32 cellular contexts compared by ENCODE assay signal in genomic region chr7:151071032-151071866, GRCh38.
"Had no signal": no experiment of that assay in that cellular context is flagged by ENCODE, and none has a peak within 500 bp of the region (broad histone marks: within the 10 kb centered on the region; RNA-seq: fewer than 3 reads in every experiment).

No MANE protein-coding gene starts in this region.

- H3K27me3 ChIP-seq: brain microvascular endothelial cell, dorsolateral prefrontal cortex, esophagus muscularis mucosa, foreskin keratinocyte, gastrocnemius medialis, heart left ventricle had no signal

- H3K4me1 Mint-ChIP-seq: activated CD4-positive, alpha-beta T cell treated with anti-CD3 and anti-CD28 coated beads for 36 hours; activated naive CD4-positive, alpha-beta T cell treated with anti-CD3 and anti-CD28 coated beads, Interleukin-2, amount 10 ng/mL, durations not matched to agents 7 days and 5 days; central memory CD8-positive, alpha-beta T cell had no signal

- DNase-seq: activated CD4-positive, alpha-beta memory T cell treated with anti-CD3 and anti-CD28 coated beads for 36 hours; activated CD4-positive, alpha-beta T cell treated with anti-CD3 and anti-CD28 coated beads for 36 hours; activated CD4-positive, alpha-beta T cell treated with anti-CD3 and anti-CD28 coated beads, Interleukin-2, amount 10 ng/mL, durations not matched to agents 24 days and 14 days; activated CD4-positive, CD25-positive, alpha-beta regulatory T cell; activated CD4-positive, CD25-positive, alpha-beta regulatory T cell treated with anti-CD3 and anti-CD28 coated beads, Interleukin-2, amount 50 U/mL, for 72 hours; activated CD8-positive, alpha-beta memory T cell treated with anti-CD3 and anti-CD28 coated beads, Interleukin-2, amount 10 ng/mL, durations not matched to agents 7 days and 5 days; activated CD8-positive, alpha-beta memory T cell treated with anti-CD3 and anti-CD28 coated beads, Interleukin-2, amount 50 U/mL, for 4 hours; activated CD8-positive, alpha-beta T cell treated with anti-CD3 and anti-CD28 coated beads, Interleukin-2, amount 10 ng/mL, durations not matched to agents 7 days and 5 days; activated gamma-delta T cell; activated naive CD4-positive, alpha-beta T cell; activated naive CD4-positive, alpha-beta T cell treated with anti-CD3 and anti-CD28 coated beads, Interleukin-2, amount 10 ng/mL, durations not matched to agents 7 days and 5 days; activated T-cell treated with anti-CD3 and anti-CD28 coated beads, Interleukin-2, amount 50 U/mL, for 24 hours; activated T-cell treated with anti-CD3 and anti-CD28 coated beads, Interleukin-2, amount 50 U/mL, for 72 hours; amniotic stem cell; anterior cingulate cortex; brain microvascular endothelial cell; dorsolateral prefrontal cortex; effector memory CD4-positive, alpha-beta T cell; endodermal cell; erythroblast; foreskin keratinocyte; gastrocnemius medialis; glutamatergic neuron; heart left ventricle; T-helper 2 cell had no signal

- H3K9me3 Mint-ChIP-seq: activated CD4-positive, alpha-beta memory T cell treated with anti-CD3 and anti-CD28 coated beads for 36 hours; activated CD4-positive, alpha-beta T cell treated with anti-CD3 and anti-CD28 coated beads, Interleukin-2, amount 10 ng/mL, durations not matched to agents 24 days and 14 days; activated naive CD4-positive, alpha-beta T cell treated with anti-CD3 and anti-CD28 coated beads, Interleukin-2, amount 10 ng/mL, durations not matched to agents 7 days and 5 days; activated T-cell treated with anti-CD3 and anti-CD28 coated beads, Interleukin-2, amount 50 U/mL, for 24 hours; activated T-cell treated with anti-CD3 and anti-CD28 coated beads, Interleukin-2, amount 50 U/mL, for 72 hours; central memory CD8-positive, alpha-beta T cell; dendritic cell treated with granulocyte-macrophage colony-stimulating factor and Interleukin-4, amounts not matched to agents 40 ng/mL and 50 ng/mL, for 4 days; endodermal cell had no signal

- H3K9me3 ChIP-seq: esophagus muscularis mucosa, gastrocnemius medialis, heart left ventricle had no signal

- H3K27ac ChIP-seq: brain microvascular endothelial cell, coronary artery, dorsolateral prefrontal cortex, esophagus muscularis mucosa, foreskin keratinocyte, gastrocnemius medialis, heart left ventricle had no signal

- H3K36me3 Mint-ChIP-seq: activated naive CD8-positive, alpha-beta T cell had no signal

- H3K27ac Mint-ChIP-seq: activated CD4-positive, alpha-beta memory T cell treated with anti-CD3 and anti-CD28 coated beads for 36 hours; activated CD4-positive, alpha-beta T cell treated with anti-CD3 and anti-CD28 coated beads for 36 hours; activated CD4-positive, alpha-beta T cell treated with anti-CD3 and anti-CD28 coated beads, Interleukin-2, amount 10 ng/mL, durations not matched to agents 24 days and 14 days; activated CD8-positive, alpha-beta memory T cell treated with anti-CD3 and anti-CD28 coated beads, Interleukin-2, amount 10 ng/mL, durations not matched to agents 7 days and 5 days; activated CD8-positive, alpha-beta T cell treated with anti-CD3 and anti-CD28 coated beads, Interleukin-2, amount 10 ng/mL, durations not matched to agents 7 days and 5 days; activated naive CD4-positive, alpha-beta T cell treated with anti-CD3 and anti-CD28 coated beads, Interleukin-2, amount 10 ng/mL, durations not matched to agents 7 days and 5 days; activated naive CD8-positive, alpha-beta T cell; activated T-cell treated with anti-CD3 and anti-CD28 coated beads, Interleukin-2, amount 50 U/mL, for 72 hours; dendritic cell treated with granulocyte-macrophage colony-stimulating factor and Interleukin-4, amounts not matched to agents 40 ng/mL and 50 ng/mL, for 4 days; endodermal cell had no signal

- H3K4me3 Mint-ChIP-seq: activated CD4-positive, alpha-beta memory T cell treated with anti-CD3 and anti-CD28 coated beads for 36 hours; activated CD4-positive, alpha-beta T cell treated with anti-CD3 and anti-CD28 coated beads for 36 hours; activated CD4-positive, alpha-beta T cell treated with anti-CD3 and anti-CD28 coated beads, Interleukin-2, amount 10 ng/mL, durations not matched to agents 24 days and 14 days; activated CD8-positive, alpha-beta memory T cell treated with anti-CD3 and anti-CD28 coated beads, Interleukin-2, amount 10 ng/mL, durations not matched to agents 7 days and 5 days; activated CD8-positive, alpha-beta T cell treated with anti-CD3 and anti-CD28 coated beads, Interleukin-2, amount 10 ng/mL, durations not matched to agents 7 days and 5 days; activated naive CD4-positive, alpha-beta T cell treated with anti-CD3 and anti-CD28 coated beads, Interleukin-2, amount 10 ng/mL, durations not matched to agents 7 days and 5 days; activated naive CD8-positive, alpha-beta T cell; activated T-cell treated with anti-CD3 and anti-CD28 coated beads, Interleukin-2, amount 50 U/mL, for 24 hours; activated T-cell treated with anti-CD3 and anti-CD28 coated beads, Interleukin-2, amount 50 U/mL, for 72 hours; central memory CD8-positive, alpha-beta T cell; dendritic cell treated with granulocyte-macrophage colony-stimulating factor and Interleukin-4, amounts not matched to agents 40 ng/mL and 50 ng/mL, for 4 days; endodermal cell had no signal

- FAIRE-seq: astrocyte, bronchial epithelial cell had no signal

- H3K4me3 ChIP-seq: coronary artery, dorsolateral prefrontal cortex, esophagus muscularis mucosa, gastrocnemius medialis, heart left ventricle had no signal

- ATAC-seq: activated CD4-positive, alpha-beta T cell treated with anti-CD3 and anti-CD28 coated beads for 36 hours; activated CD8-positive, alpha-beta memory T cell treated with anti-CD3 and anti-CD28 coated beads, Interleukin-2, amount 10 ng/mL, durations not matched to agents 7 days and 5 days; activated CD8-positive, alpha-beta T cell treated with anti-CD3 and anti-CD28 coated beads, Interleukin-2, amount 10 ng/mL, durations not matched to agents 7 days and 5 days; activated T-cell treated with anti-CD3 and anti-CD28 coated beads, Interleukin-2, amount 50 U/mL, for 72 hours; foreskin keratinocyte; gastrocnemius medialis; heart left ventricle had no signal

- H3K4me1 ChIP-seq: esophagus muscularis mucosa, foreskin keratinocyte, gastrocnemius medialis had no signal
